In the genomic region with DNA sequence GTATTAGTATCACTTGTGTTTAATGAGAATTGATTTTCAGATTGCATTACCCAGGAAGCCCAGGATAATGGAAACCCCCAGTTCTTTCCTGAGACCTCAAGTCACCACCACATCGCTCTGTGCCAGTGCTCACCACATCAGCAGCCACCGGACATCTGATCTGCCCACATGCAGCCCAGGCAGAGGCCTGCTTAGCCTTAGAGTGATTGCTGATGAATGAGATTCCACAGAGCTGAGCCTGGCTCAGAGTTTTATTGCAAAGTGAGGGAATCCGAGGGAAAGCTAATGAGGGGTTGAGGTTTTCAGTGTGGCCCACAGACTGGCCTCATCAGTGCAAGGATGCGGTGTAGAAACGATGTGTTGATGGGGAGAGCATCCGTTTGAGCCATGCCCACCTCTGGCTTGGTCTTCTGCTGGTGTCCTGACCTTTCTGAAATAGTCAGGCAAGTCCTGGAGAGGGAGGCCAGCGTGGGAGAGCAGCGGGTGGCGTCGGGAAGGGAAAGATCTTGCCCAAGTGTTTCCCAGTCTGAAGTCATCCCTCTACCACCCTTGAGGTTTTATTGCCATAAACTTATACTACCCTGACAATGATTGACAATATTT, we compare ENCODE assay signal across 17 cellular contexts.
"Had no signal": no experiment of that assay in that cellular context is flagged by ENCODE, and none has a peak within 500 bp of the region (broad histone marks: within the 10 kb centered on the region; RNA-seq: fewer than 3 reads in every experiment).

No MANE protein-coding gene starts in this region.

- H3K4me3 ChIP-seq: right atrium auricular region, testis had no signal

- DNase-seq: activated B cell treated with CpG ODN at 0.5 μM for 24 hours; activated CD4-positive, alpha-beta T cell treated with anti-CD3 and anti-CD28 coated beads for 48 hours; activated CD8-positive, alpha-beta memory T cell treated with anti-CD3 and anti-CD28 coated beads, Interleukin-2, amount 50 U/mL, for 4 hours; activated CD8-positive, alpha-beta T cell treated with anti-CD3 and anti-CD28 coated beads for 36 hours; activated gamma-delta T cell; activated T-cell treated with anti-CD3 and anti-CD28 coated beads, Interleukin-2, amount 50 U/mL, for 48 hours; foreskin keratinocyte; mammary epithelial cell; naive thymus-derived CD8-positive, alpha-beta T cell; posterior cingulate gyrus; small intestine; stimulated activated CD4-positive, alpha-beta T cell treated with anti-CD3 and anti-CD28 coated beads, Interleukin-4, amount 100 ng/mL, for 4 hours; testis had no signal

- H3K27me3 ChIP-seq: foreskin keratinocyte, neutrophil, right atrium auricular region, testis had no signal

- H3K27ac ChIP-seq: foreskin keratinocyte, neutrophil had no signal

- H3K36me3 ChIP-seq: neutrophil, right atrium auricular region had no signal

- ATAC-seq: activated CD8-positive, alpha-beta T cell treated with anti-CD3 and anti-CD28 coated beads for 36 hours; activated naive CD4-positive, alpha-beta T cell treated with anti-CD3 and anti-CD28 coated beads, Interleukin-2, amount 50 U/mL, for 72 hours; esophagus mucosa; foreskin keratinocyte; naive thymus-derived CD8-positive, alpha-beta T cell had no signal

- H3K9me3 ChIP-seq: neutrophil, right atrium auricular region, testis had no signal

- H3K4me1 ChIP-seq: foreskin keratinocyte, testis had no signal
